1 cellular context compared by ENCODE assay signal in the genomic region with DNA sequence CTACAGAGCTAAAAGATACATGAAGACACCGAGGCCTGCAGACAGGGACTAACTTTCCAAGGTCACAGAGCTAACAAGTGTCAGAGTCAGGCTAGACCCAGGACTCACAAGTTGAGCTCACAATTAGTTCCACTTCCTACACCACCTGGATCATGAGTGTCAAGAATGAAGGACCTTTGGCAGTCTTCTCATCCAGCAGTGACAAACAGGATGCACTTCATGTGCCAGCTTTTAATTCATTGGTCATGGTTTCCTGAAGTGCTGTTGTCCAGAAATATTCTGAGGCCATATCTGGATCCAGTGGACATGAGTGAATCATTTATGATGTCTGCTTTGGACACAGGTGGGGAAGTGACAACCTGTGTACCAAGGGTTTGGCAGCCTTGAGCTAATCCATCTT.
TF ChIP-seq lines count a peak whose summit lies in the region.

No MANE protein-coding gene starts in this region.

TF ChIP-seq in GM12878, 131 proteins besides CTCF, POLR2A, EP300 and RAD21 (continued from another document):
- TF ChIP-seq, protein P1, sequence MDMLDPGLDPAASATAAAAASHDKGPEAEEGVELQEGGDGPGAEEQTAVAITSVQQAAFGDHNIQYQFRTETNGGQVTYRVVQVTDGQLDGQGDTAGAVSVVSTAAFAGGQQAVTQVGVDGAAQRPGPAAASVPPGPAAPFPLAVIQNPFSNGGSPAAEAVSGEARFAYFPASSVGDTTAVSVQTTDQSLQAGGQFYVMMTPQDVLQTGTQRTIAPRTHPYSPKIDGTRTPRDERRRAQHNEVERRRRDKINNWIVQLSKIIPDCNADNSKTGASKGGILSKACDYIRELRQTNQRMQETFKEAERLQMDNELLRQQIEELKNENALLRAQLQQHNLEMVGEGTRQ (IDR thresholded peaks at IDR 0.05; ENCODE audit: borderline replicate concordance, low read depth, low read length) = no peak
- TF ChIP-seq TCF3 (IDR thresholded peaks at IDR 0.05; ENCODE audit: borderline replicate concordance, insufficient read depth, low read depth, low read length) = no peak
